In the genomic region with DNA sequence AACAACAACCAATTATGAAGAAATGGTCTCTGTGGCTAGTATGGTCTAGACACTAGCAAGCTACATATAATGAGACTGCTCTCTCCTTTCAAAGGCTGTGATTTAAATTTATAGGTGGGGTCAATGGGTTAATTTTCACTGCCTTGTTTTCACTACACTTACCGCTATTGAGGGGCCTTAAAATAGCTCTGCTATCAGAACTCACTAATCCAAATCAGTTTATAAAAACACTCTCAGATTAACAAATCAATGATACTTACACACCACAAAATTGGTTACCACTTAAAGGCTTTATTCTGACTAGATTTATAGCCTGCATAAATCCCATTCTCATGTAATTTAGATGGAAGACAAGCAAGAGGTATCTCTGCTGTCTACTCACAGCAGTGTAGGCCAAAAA, we compare ENCODE assay signal across 24 cellular contexts.
"Had no signal": no experiment of that assay in that cellular context is flagged by ENCODE, and none has a peak within 500 bp of the region (broad histone marks: within the 10 kb centered on the region; RNA-seq: fewer than 3 reads in every experiment).

No MANE protein-coding gene starts in this region.

- ATAC-seq: activated CD4-positive, alpha-beta T cell treated with anti-CD3 and anti-CD28 coated beads for 36 hours; activated T-helper 17 cell treated with anti-CD3 and anti-CD28 coated beads, Interleukin-2, amount 50 U/mL, for 72 hours; body of pancreas; T-helper 17 cell had no signal

- DNase-seq: activated CD4-positive, alpha-beta memory T cell treated with anti-CD3 and anti-CD28 coated beads, Interleukin-2, amount 10 ng/mL, durations not matched to agents 7 days and 5 days; activated CD4-positive, alpha-beta T cell treated with anti-CD3 and anti-CD28 coated beads for 36 hours; activated CD4-positive, alpha-beta T cell treated with anti-CD3 and anti-CD28 coated beads, Interleukin-2, amount 50 U/mL, for 1 hour; activated gamma-delta T cell; activated naive CD4-positive, alpha-beta T cell treated with anti-CD3 and anti-CD28 coated beads for 36 hours; activated naive CD8-positive, alpha-beta T cell treated with anti-CD3 and anti-CD28 coated beads for 36 hours; activated T-cell treated with anti-CD3 and anti-CD28 coated beads for 4 hours; activated T-cell treated with anti-CD3 and anti-CD28 coated beads, Interleukin-2, amount 50 U/mL, for 48 hours; adrenal gland; aorta; body of pancreas; cortex of kidney; KG1; NCI-H1048; NCI-H187; NCI-H2081 treated with DMSO at 0.1 percent for 48 hours; NCI-H2227 treated with DMSO at 0.1 percent for 48 hours; NCI-H446 treated with DMSO at 0.1 percent for 48 hours; NCI-H524 treated with DMSO at 0.1 percent for 48 hours; SIG-M5; T-helper 17 cell; T-helper 9 cell; WERI-Rb-1 had no signal

- H3K27ac ChIP-seq: adrenal gland, body of pancreas, WERI-Rb-1 had no signal
